Comparison of ENCODE assay signal across 13 cellular contexts in genomic region chr2:182554950-182555349, GRCh38.
"Had no signal": no experiment of that assay in that cellular context is flagged by ENCODE, and none has a peak within 500 bp of the region (broad histone marks: within the 10 kb centered on the region; RNA-seq: fewer than 3 reads in every experiment).

No MANE protein-coding gene starts in this region.

- H3K27me3 Mint-ChIP-seq: naive B cell had no signal

- H3K4me1 ChIP-seq: pancreas had no signal

- ATAC-seq: activated CD8-positive, alpha-beta T cell treated with anti-CD3 and anti-CD28 coated beads, Interleukin-2, amount 10 ng/mL, durations not matched to agents 7 days and 5 days; activated naive CD8-positive, alpha-beta T cell treated with anti-CD3 and anti-CD28 coated beads, Interleukin-2, amount 50 U/mL, for 24 hours; foreskin keratinocyte; left cardiac atrium; pancreas had no signal

- H3K27ac Mint-ChIP-seq: activated CD8-positive, alpha-beta T cell treated with anti-CD3 and anti-CD28 coated beads, Interleukin-2, amount 10 ng/mL, durations not matched to agents 7 days and 5 days; activated naive CD8-positive, alpha-beta T cell treated with anti-CD3 and anti-CD28 coated beads, Interleukin-2, amount 50 U/mL, for 24 hours; naive B cell had no signal

- H3K4me1 Mint-ChIP-seq: activated naive CD8-positive, alpha-beta T cell treated with anti-CD3 and anti-CD28 coated beads, Interleukin-2, amount 50 U/mL, for 24 hours; naive B cell had no signal

- H3K9me3 ChIP-seq: ascending aorta, pancreas had no signal

- H3K36me3 ChIP-seq: ascending aorta, pancreas had no signal

- H3K4me3 ChIP-seq: ascending aorta, pancreas had no signal

- H3K4me3 Mint-ChIP-seq: activated CD8-positive, alpha-beta T cell treated with anti-CD3 and anti-CD28 coated beads, Interleukin-2, amount 10 ng/mL, durations not matched to agents 7 days and 5 days; activated naive CD8-positive, alpha-beta T cell treated with anti-CD3 and anti-CD28 coated beads, Interleukin-2, amount 50 U/mL, for 24 hours; naive B cell had no signal

- DNase-seq: activated CD4-positive, alpha-beta T cell treated with anti-CD3 and anti-CD28 coated beads for 48 hours; activated CD8-positive, alpha-beta memory T cell treated with anti-CD3 and anti-CD28 coated beads, Interleukin-2, amount 50 U/mL, for 48 hours; activated CD8-positive, alpha-beta T cell treated with anti-CD3 and anti-CD28 coated beads, Interleukin-2, amount 10 ng/mL, durations not matched to agents 7 days and 5 days; activated naive CD4-positive, alpha-beta T cell treated with Interleukin-2 at 50 U/mL for 16 hours; activated naive CD8-positive, alpha-beta T cell treated with anti-CD3 and anti-CD28 coated beads, Interleukin-2, amount 50 U/mL, for 24 hours; foreskin keratinocyte; head of caudate nucleus; left cardiac atrium; naive B cell; pancreas; stimulated activated CD4-positive, alpha-beta T cell treated with anti-CD3 and anti-CD28 coated beads, Interleukin-12 subunit alpha, Interleukin-12 subunit beta, amount 100 ng/mL, for 4 hours; stimulated activated naive CD4-positive, alpha-beta T cell had no signal

- H3K9me3 Mint-ChIP-seq: activated naive CD8-positive, alpha-beta T cell treated with anti-CD3 and anti-CD28 coated beads, Interleukin-2, amount 50 U/mL, for 24 hours had no signal

- H3K36me3 Mint-ChIP-seq: naive B cell had no signal

- H3K27me3 ChIP-seq: ascending aorta, foreskin keratinocyte, pancreas had no signal
